In the genomic region with DNA sequence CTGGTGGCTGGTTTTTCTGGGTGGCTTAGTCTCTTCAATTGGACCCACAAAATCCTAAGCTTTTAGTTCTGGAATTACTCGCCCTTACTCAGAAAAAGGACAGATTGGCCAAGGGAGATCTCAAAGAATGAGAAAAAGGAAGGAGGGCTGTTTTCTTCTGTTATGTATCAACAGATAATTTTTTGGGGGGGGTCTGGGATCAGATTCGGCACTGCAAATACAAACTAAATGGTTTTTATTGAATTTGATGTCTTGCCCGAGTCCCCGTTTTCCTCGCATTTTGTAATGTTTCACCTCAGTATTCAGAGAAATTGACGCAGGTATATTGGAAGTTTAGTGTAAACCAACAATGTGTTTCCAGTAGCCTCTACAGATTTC, we compare ENCODE assay signal across 1 cellular context.
TF ChIP-seq lines count a peak whose summit lies in the region.

No MANE protein-coding gene starts in this region.

TF ChIP-seq in endothelial cell of umbilical vein, 7 proteins besides CTCF, POLR2A, EP300 and RAD21:
- TF ChIP-seq EZH2 (IDR thresholded peaks at IDR 0.05; ENCODE audit: borderline replicate concordance, low read depth, low read length, severe bottlenecking) (no peak), MYC (IDR thresholded peaks at IDR 0.05; ENCODE audit: low read depth, low read length) (no peak), FOS (IDR thresholded peaks at IDR 0.05; ENCODE audit: borderline replicate concordance, insufficient read depth, low read length) (no peak), GATA2 (IDR thresholded peaks at IDR 0.05; ENCODE audit: insufficient read depth, insufficient read length, low read depth, low read length) (no peak), POLR2AphosphoS5 (IDR thresholded peaks at IDR 0.05; ENCODE audit: insufficient read depth, low read depth, low read length) (no peak), JUN (IDR thresholded peaks at IDR 0.05; ENCODE audit: borderline replicate concordance, insufficient read depth, insufficient read length, low read depth) (no peak)
- TF ChIP-seq, protein P1, sequence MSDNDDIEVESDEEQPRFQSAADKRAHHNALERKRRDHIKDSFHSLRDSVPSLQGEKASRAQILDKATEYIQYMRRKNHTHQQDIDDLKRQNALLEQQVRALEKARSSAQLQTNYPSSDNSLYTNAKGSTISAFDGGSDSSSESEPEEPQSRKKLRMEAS (IDR thresholded peaks at IDR 0.05; ENCODE audit: insufficient read depth, insufficient read length), result no peak
